In the genomic region with DNA sequence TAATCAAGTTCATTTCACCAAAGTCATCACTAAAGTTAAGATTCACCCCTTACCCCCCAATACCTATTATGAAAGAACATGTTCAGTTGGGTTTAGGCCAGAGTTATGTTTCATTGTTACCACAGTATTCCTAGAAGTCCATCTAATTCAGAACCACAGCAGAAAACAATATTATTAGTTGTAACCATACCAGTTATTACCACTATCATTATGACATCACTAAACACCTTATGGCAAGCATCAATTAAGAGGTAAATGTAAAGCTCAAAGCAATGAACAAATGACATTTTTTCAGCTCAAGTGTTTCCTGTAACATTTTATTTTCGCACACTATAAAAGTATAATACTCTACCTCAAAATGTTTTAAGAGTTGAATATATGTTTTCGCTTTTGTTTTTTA, we compare ENCODE assay signal across 37 cellular contexts.
"Had no signal": no experiment of that assay in that cellular context is flagged by ENCODE, and none has a peak within 500 bp of the region (broad histone marks: within the 10 kb centered on the region; RNA-seq: fewer than 3 reads in every experiment).

No MANE protein-coding gene starts in this region.

- H3K4me3 ChIP-seq: adrenal gland, coronary artery, dorsolateral prefrontal cortex had no signal

- ATAC-seq: activated CD4-positive, alpha-beta T cell treated with anti-CD3 and anti-CD28 coated beads for 36 hours; activated CD8-positive, alpha-beta memory T cell treated with anti-CD3 and anti-CD28 coated beads, Interleukin-2, amount 10 ng/mL, durations not matched to agents 7 days and 5 days; activated CD8-positive, alpha-beta T cell treated with anti-CD3 and anti-CD28 coated beads, Interleukin-2, amount 10 ng/mL, durations not matched to agents 7 days and 5 days; activated naive CD8-positive, alpha-beta T cell treated with anti-CD3 and anti-CD28 coated beads, Interleukin-2, amount 50 U/mL, for 24 hours; esophagus mucosa; T-helper 17 cell had no signal

- FAIRE-seq: bronchial epithelial cell, frontal cortex had no signal

- DNase-seq: activated CD4-positive, alpha-beta memory T cell treated with anti-CD3 and anti-CD28 coated beads for 36 hours; activated CD4-positive, alpha-beta T cell treated with anti-CD3 and anti-CD28 coated beads for 36 hours; activated CD4-positive, alpha-beta T cell treated with anti-CD3 and anti-CD28 coated beads, Interleukin-2, amount 10 ng/mL, durations not matched to agents 24 days and 14 days; activated CD4-positive, CD25-positive, alpha-beta regulatory T cell; activated CD4-positive, CD25-positive, alpha-beta regulatory T cell treated with anti-CD3 and anti-CD28 coated beads, Interleukin-2, amount 50 U/mL, for 72 hours; activated CD8-positive, alpha-beta memory T cell treated with anti-CD3 and anti-CD28 coated beads, Interleukin-2, amount 10 ng/mL, durations not matched to agents 7 days and 5 days; activated CD8-positive, alpha-beta memory T cell treated with anti-CD3 and anti-CD28 coated beads, Interleukin-2, amount 50 U/mL, for 4 hours; activated CD8-positive, alpha-beta T cell treated with anti-CD3 and anti-CD28 coated beads, Interleukin-2, amount 10 ng/mL, durations not matched to agents 7 days and 5 days; activated effector memory CD4-positive, alpha-beta T cell treated with anti-CD3 and anti-CD28 coated beads, Interleukin-2, amount 50 U/mL, for 16 hours; activated naive CD4-positive, alpha-beta T cell treated with anti-CD3 and anti-CD28 coated beads for 36 hours; activated naive CD8-positive, alpha-beta T cell treated with anti-CD3 and anti-CD28 coated beads for 36 hours; activated naive CD8-positive, alpha-beta T cell treated with anti-CD3 and anti-CD28 coated beads, Interleukin-2, amount 50 U/mL, for 24 hours; activated T-cell treated with anti-CD3 and anti-CD28 coated beads, Interleukin-2, amount 50 U/mL, for 1 hour; activated T-cell treated with anti-CD3 and anti-CD28 coated beads, Interleukin-2, amount 50 U/mL, for 48 hours; adrenal gland; amygdala; aorta; brain microvascular endothelial cell; dorsolateral prefrontal cortex; effector memory CD4-positive, alpha-beta T cell; endodermal cell; foreskin fibroblast; head of caudate nucleus; T-helper 1 cell; T-helper 17 cell; T1000; WERI-Rb-1 had no signal

- H3K27ac ChIP-seq: adrenal gland, brain microvascular endothelial cell, coronary artery, dorsolateral prefrontal cortex, WERI-Rb-1 had no signal

- H3K27me3 ChIP-seq: adrenal gland, brain microvascular endothelial cell, dorsolateral prefrontal cortex had no signal

- H3K4me3 Mint-ChIP-seq: activated CD4-positive, alpha-beta memory T cell treated with anti-CD3 and anti-CD28 coated beads for 36 hours; activated CD4-positive, alpha-beta T cell treated with anti-CD3 and anti-CD28 coated beads for 36 hours; activated CD4-positive, alpha-beta T cell treated with anti-CD3 and anti-CD28 coated beads, Interleukin-2, amount 10 ng/mL, durations not matched to agents 24 days and 14 days; activated CD8-positive, alpha-beta memory T cell treated with anti-CD3 and anti-CD28 coated beads, Interleukin-2, amount 10 ng/mL, durations not matched to agents 7 days and 5 days; activated CD8-positive, alpha-beta T cell treated with anti-CD3 and anti-CD28 coated beads, Interleukin-2, amount 10 ng/mL, durations not matched to agents 7 days and 5 days; activated naive CD4-positive, alpha-beta T cell treated with anti-CD3 and anti-CD28 coated beads for 36 hours; activated naive CD4-positive, alpha-beta T cell treated with anti-CD3 and anti-CD28 coated beads, Interleukin-2, amount 50 U/mL, for 24 hours; activated naive CD8-positive, alpha-beta T cell treated with anti-CD3 and anti-CD28 coated beads for 36 hours; activated naive CD8-positive, alpha-beta T cell treated with anti-CD3 and anti-CD28 coated beads, Interleukin-2, amount 50 U/mL, for 24 hours; activated T-helper 1 cell treated with anti-CD3 and anti-CD28 coated beads, Interleukin-12 subunit alpha, Interleukin-12 subunit beta, Interleukin-2, Interleukin-4 antibody, amounts not matched to agents 30 ng/mL and 10 ng/mL and 1 ng/mL, durations not matched to agents 14 hours and 24 hours and 36 hours; central memory CD8-positive, alpha-beta T cell; dendritic cell treated with granulocyte-macrophage colony-stimulating factor and Interleukin-4, amounts not matched to agents 40 ng/mL and 50 ng/mL, for 4 days; endodermal cell; T-helper 17 cell; T-helper 2 cell treated with Interferon-gamma antibody and Interleukin-4, amounts not matched to agents 5 μg/mL and 100 μg/mL, for 36 hours had no signal

- H3K27ac Mint-ChIP-seq: activated CD4-positive, alpha-beta memory T cell treated with anti-CD3 and anti-CD28 coated beads for 36 hours; activated CD4-positive, alpha-beta T cell treated with anti-CD3 and anti-CD28 coated beads for 36 hours; activated CD4-positive, alpha-beta T cell treated with anti-CD3 and anti-CD28 coated beads, Interleukin-2, amount 10 ng/mL, durations not matched to agents 24 days and 14 days; activated CD8-positive, alpha-beta memory T cell treated with anti-CD3 and anti-CD28 coated beads, Interleukin-2, amount 10 ng/mL, durations not matched to agents 7 days and 5 days; activated CD8-positive, alpha-beta T cell treated with anti-CD3 and anti-CD28 coated beads, Interleukin-2, amount 10 ng/mL, durations not matched to agents 7 days and 5 days; activated naive CD4-positive, alpha-beta T cell treated with anti-CD3 and anti-CD28 coated beads for 36 hours; activated naive CD8-positive, alpha-beta T cell treated with anti-CD3 and anti-CD28 coated beads for 36 hours; activated naive CD8-positive, alpha-beta T cell treated with anti-CD3 and anti-CD28 coated beads, Interleukin-2, amount 50 U/mL, for 24 hours; activated T-helper 1 cell treated with anti-CD3 and anti-CD28 coated beads, Interleukin-12 subunit alpha, Interleukin-12 subunit beta, Interleukin-2, Interleukin-4 antibody, amounts not matched to agents 30 ng/mL and 10 ng/mL and 1 ng/mL, durations not matched to agents 14 hours and 24 hours and 36 hours; activated T-helper 2 cell treated with anti-CD3 and anti-CD28 coated beads, Interferon-gamma antibody, Interleukin-2, Interleukin-4, amounts not matched to agents 10 μg/mL and 5 μg/mL and 100 μg/mL, durations not matched to agents 14 hours and 24 hours and 36 hours; dendritic cell treated with granulocyte-macrophage colony-stimulating factor and Interleukin-4, amounts not matched to agents 40 ng/mL and 50 ng/mL, for 4 days; endodermal cell; T-helper 17 cell had no signal

- H3K9me3 Mint-ChIP-seq: activated CD4-positive, alpha-beta memory T cell treated with anti-CD3 and anti-CD28 coated beads for 36 hours; activated CD4-positive, alpha-beta T cell treated with anti-CD3 and anti-CD28 coated beads, Interleukin-2, amount 10 ng/mL, durations not matched to agents 24 days and 14 days; activated naive CD4-positive, alpha-beta T cell treated with anti-CD3 and anti-CD28 coated beads for 36 hours; activated naive CD4-positive, alpha-beta T cell treated with anti-CD3 and anti-CD28 coated beads, Interleukin-2, amount 50 U/mL, for 24 hours; activated naive CD8-positive, alpha-beta T cell treated with anti-CD3 and anti-CD28 coated beads for 36 hours; activated naive CD8-positive, alpha-beta T cell treated with anti-CD3 and anti-CD28 coated beads, Interleukin-2, amount 50 U/mL, for 24 hours; activated T-helper 1 cell treated with anti-CD3 and anti-CD28 coated beads, Interleukin-12 subunit alpha, Interleukin-12 subunit beta, Interleukin-2, Interleukin-4 antibody, amounts not matched to agents 30 ng/mL and 10 ng/mL and 1 ng/mL, durations not matched to agents 14 hours and 24 hours and 36 hours; activated T-helper 2 cell treated with anti-CD3 and anti-CD28 coated beads, Interferon-gamma antibody, Interleukin-2, Interleukin-4, amounts not matched to agents 10 μg/mL and 5 μg/mL and 100 μg/mL, durations not matched to agents 14 hours and 24 hours and 36 hours; central memory CD8-positive, alpha-beta T cell; dendritic cell treated with granulocyte-macrophage colony-stimulating factor and Interleukin-4, amounts not matched to agents 40 ng/mL and 50 ng/mL, for 4 days; endodermal cell; T-helper 2 cell treated with Interferon-gamma antibody and Interleukin-4, amounts not matched to agents 5 μg/mL and 100 μg/mL, for 36 hours had no signal

- H3K9me3 ChIP-seq: adrenal gland had no signal

- H3K36me3 ChIP-seq: adrenal gland, brain microvascular endothelial cell had no signal

- H3K36me3 Mint-ChIP-seq: activated CD4-positive, alpha-beta memory T cell treated with anti-CD3 and anti-CD28 coated beads for 36 hours had no signal

- H3K27me3 Mint-ChIP-seq: activated CD4-positive, alpha-beta memory T cell treated with anti-CD3 and anti-CD28 coated beads for 36 hours; activated CD4-positive, alpha-beta T cell treated with anti-CD3 and anti-CD28 coated beads for 36 hours; activated CD4-positive, alpha-beta T cell treated with anti-CD3 and anti-CD28 coated beads, Interleukin-2, amount 10 ng/mL, durations not matched to agents 24 days and 14 days; activated CD8-positive, alpha-beta memory T cell treated with anti-CD3 and anti-CD28 coated beads, Interleukin-2, amount 10 ng/mL, durations not matched to agents 7 days and 5 days; activated naive CD4-positive, alpha-beta T cell treated with anti-CD3 and anti-CD28 coated beads, Interleukin-2, amount 50 U/mL, for 24 hours; activated naive CD8-positive, alpha-beta T cell treated with anti-CD3 and anti-CD28 coated beads for 36 hours; activated naive CD8-positive, alpha-beta T cell treated with anti-CD3 and anti-CD28 coated beads, Interleukin-2, amount 50 U/mL, for 24 hours; central memory CD8-positive, alpha-beta T cell; dendritic cell treated with granulocyte-macrophage colony-stimulating factor and Interleukin-4, amounts not matched to agents 40 ng/mL and 50 ng/mL, for 4 days; T-helper 17 cell had no signal
